8 cellular contexts compared by ENCODE assay signal in genomic region chr1:223712184-223712855, GRCh38. TPM values are rescaled to one million over a fixed set of nuclear protein-coding genes. Genes with fewer than 3 reads are reported as not detected.
DNase-seq lines count a peak whose midpoint lies in the region; ATAC-seq, FAIRE-seq and TF ChIP-seq lines count a peak whose summit lies in the region.

CAPN2 (plus strand) TSS chr1:223712539; CDS start chr1:223712641, 102 bp downstream.

- peak; percentile 58 for ATAC-seq in GM21717 (IDR thresholded peaks at IDR 0.05; ENCODE audit: unreplicated experiment)
- ATAC-seq in GM12878 = peak; percentile 81
- peak; percentile 93 to 94 (median 94) for ATAC-seq in psoas muscle

- H3K4me3 ChIP-seq in GM12878 (peak within 1 kb of the TSS; percentile 72), psoas muscle (peak within 1 kb of the TSS; percentile 89)

- H3K4me1 ChIP-seq in GM12878 (ENCODE audit: control insufficient read depth, insufficient read depth, low read length) (peaks cover 28% of the 10 kb centered on the region), psoas muscle (peaks cover 49% of the 10 kb centered on the region)

- H3K9ac ChIP-seq in GM12878 (ENCODE audit: control insufficient read depth, insufficient read depth, low read length) = peak within 1 kb of the TSS; percentile 68; the same call in 1 of the 2 replicates

- no peak for FAIRE-seq in GM12878 (lab: Jason Lieb, UNC)

- H3K27ac ChIP-seq in GM12878 (ENCODE audit: control insufficient read depth, insufficient read depth) = 0 out of 2 replicates have a peak within 1 kb of the TSS, but pooled peaks have one; percentile 44
- peak within 1 kb of the TSS; percentile 96 for H3K27ac ChIP-seq in psoas muscle

- whole genome bisulfite sequencing in GM12878 (ENCODE audit: insufficient coverage, insufficient replicate concordance, low lambda C conversion rate, missing lambda C conversion rate) = 1% methylated on average over 76 of the region's 76 CpGs
- WGBS in psoas muscle, 3 donors = 0% methylated on average over 44 to 76 of the region's 76 CpGs

- no TSS peak for BruUV-seq in GM12878 (replicated peaks; lab: Mats Ljungman, UMichigan)

- peak; percentile 72 for DNase-seq in G401 (ENCODE audit: low spot score)
- DNase-seq in KBM-7 = peak; percentile 58
- DNase-seq in T-helper 2 cell = peak; percentile 27 to 70 (median 47)
- DNase-seq in GM12878 (ENCODE audit: low read depth, low spot score) = no peak
- peak; percentile 93 for DNase-seq in hepatic stellate cell (ENCODE audit: low spot score)
- peak; percentile 91 to 94 for DNase-seq in psoas muscle
- no peak for DNase-seq in NCI-H2029 treated with DMSO at 0.1 percent for 48 hours (lab: John Stamatoyannopoulos, UW)

- CTCF ChIA-PET in GM12878 (lab: Yijun Ruan, JAX) = interaction anchor here (3.1 kb wide), 1 partner anchor 38 kb away, joined by 25 read pairs; no protein-coding TSS in a partner anchor

- H3K36me3 ChIP-seq in GM12878 (ENCODE audit: control insufficient read depth in 2 of 2, insufficient read depth in 2 of 2, low read length in 1 of 2) (no peaks in the 10 kb centered on the region), psoas muscle (ENCODE audit: insufficient read depth in 1 of 2, low read depth in 1 of 2) (peaks cover 0 to 7% of the 10 kb centered on the region in 2 donors)

- intact Hi-C loops in GM12878 (cut with micrococcal nuclease; ENCODE audit: unreplicated experiment) (loop anchor here (1.0 to 5.0 kb wide), 2 partner anchors 37 to 620 kb away; partner anchors contain the start of gene NVL), psoas muscle (cut with DNase I) (loop anchor here in 1 of 2 donors (1.0 kb wide), 1 partner anchor 37 kb away; no protein-coding TSS in a partner anchor)

- peak; percentile 45 for TF ChIP-seq RAD21 in GM12878 (IDR thresholded peaks at IDR 0.05; ENCODE audit: insufficient read depth, low read depth, low read length)

- no peak for TF ChIP-seq EP300 in GM12878 (IDR thresholded peaks at IDR 0.05; ENCODE audit: borderline replicate concordance in 1 of 2, control insufficient read depth in 1 of 2, low read depth in 2 of 2, low read length in 2 of 2)

- no peaks in the 10 kb centered on the region; the same call in 1 of the 2 replicates for H3K79me2 ChIP-seq in GM12878 (ENCODE audit: control insufficient read depth, insufficient read depth, low read length)

- in situ Hi-C loops in G401 (cut with HindIII; ENCODE audit: low sequenced_read_pairs) (no loop called here), KBM-7 (cut with MboI; ENCODE audit: low pct_unique_long_range_greater_than_20kb, low sequenced_read_pairs) (no loop called here), GM12878 (cut with MboI) (no loop called here)

- peak; percentile 46 to 71 (median 63); a peak in 5 of 6 replicates for TF ChIP-seq CTCF in GM12878 (IDR thresholded peaks at IDR 0.05 in 2 of 3, conservative IDR thresholded peaks at IDR 0.05 in 1 of 3; ENCODE audit: control insufficient read depth in 2 of 3, extremely low read depth in 1 of 3, insufficient read depth in 1 of 3, low read depth in 3 of 3, low read length in 3 of 3)
- TF ChIP-seq CTCF in psoas muscle (IDR thresholded peaks at IDR 0.05) = peak; percentile 81

- no peaks in the 10 kb centered on the region for H3K27me3 ChIP-seq in GM12878 (replicated peaks in 1 of 2; ENCODE audit: control insufficient read depth in 2 of 2, insufficient read depth in 2 of 2, low read length in 1 of 2)
- H3K27me3 ChIP-seq in psoas muscle (ENCODE audit: insufficient read depth in 3 of 3, low read length in 2 of 3) = no peaks in the 10 kb centered on the region

- RAD21 ChIA-PET in GM12878 (lab: Charles Lee; ENCODE audit: unreplicated experiment) = interaction anchor here (1.2 to 2.3 kb wide), 2 partner anchors 31 to 36 kb away, joined by 4 to 8 read pairs; no protein-coding TSS in a partner anchor

- POLR2A ChIA-PET in GM12878 (lab: Charles Lee) = no interaction called here

- H3K4me2 ChIP-seq in GM12878 (ENCODE audit: control insufficient read depth, insufficient read depth) = peak within 1 kb of the TSS; percentile 99

- peak within 1 kb of the TSS; percentile 76 for H2AFZ ChIP-seq in GM12878 (ENCODE audit: control insufficient read depth, low read depth, low read length)

- no peak for TF ChIP-seq POLR2A in GM12878 (IDR thresholded peaks at IDR 0.05; ENCODE audit: low read depth, low read length)

- H3K9me3 ChIP-seq in GM12878 (replicated peaks; ENCODE audit: control insufficient read depth, insufficient read depth, low read length) = no peaks in the 10 kb centered on the region
- H3K9me3 ChIP-seq in psoas muscle = no peaks in the 10 kb centered on the region

- SMC1A ChIA-PET in GM12878 (lab: Charles Lee; ENCODE audit: uncharacterized antibody, unreplicated experiment) = interaction anchor here (1.2 kb wide), 1 partner anchor 37 kb away, joined by 5 read pairs; no protein-coding TSS in a partner anchor

- H4K20me1 ChIP-seq in GM12878 (ENCODE audit: control insufficient read depth, insufficient read depth) = no peaks in the 10 kb centered on the region

TF ChIP-seq in GM12878, 131 proteins besides CTCF, POLR2A, EP300 and RAD21 (continues in another document):
- no peak for TF ChIP-seq BCL3 (IDR thresholded peaks at IDR 0.05; ENCODE audit: borderline replicate concordance, insufficient read depth, low read depth, low read length, poor library complexity, severe bottlenecking)
- peak; percentile 76 for TF ChIP-seq DPF2 (IDR thresholded peaks at IDR 0.05)
- TF ChIP-seq NKRF (conservative IDR thresholded peaks at IDR 0.05) = peak; percentile 41; the same call in 1 of the 2 replicates

RNA-seq across cellular contexts. Expression of gene CAPN2, which starts in this region (rescaled TPM):
- total RNA-seq in G401 (2014; rRNA removed; shearing (Covaris generic)) = 170 and 181 TPM in 2 replicates
- total RNA-seq in GM12878 (2013; cell fraction: nucleolus; rRNA removed) = 0.93 and 1.9 TPM in 2 replicates
- total RNA-seq in GM12878 (2014; rRNA removed) (12.2 and 16.3 TPM in 2 replicates), GM12878 (2014; rRNA removed; fragmentation: Illumina TruSeq; extraction: Trizol) (17.6 and 18.2 TPM in 2 replicates), GM12878 (2021) (17.9 and 18.9 TPM in 2 replicates), psoas muscle (100 to 1,000 TPM in 3 of 4 donors, 10 to 100 TPM in 1; 77.1 to 151 (median 105) TPM)
- polyA plus RNA-seq in GM12878 (2011; ENCODE audit: low read depth) = 12.0 TPM
- polyA plus RNA-seq in GM12878 (2011; rRNA removed) (9.3 and 10.4 TPM in 2 replicates), GM12878 (2014; fragmentation: Illumina TruSeq; extraction: Trizol) (17.7 and 18.0 TPM in 2 replicates), GM12878 (2014; fragmentation: Nextera tagmentation; extraction: Ambion mirVana) (1 to 10 TPM; 6.0 to 8.2 TPM), GM12878 (2014; rRNA removed) (21.4 and 26.4 TPM in 2 replicates), GM12878 (2016; fragmentation: Nextera tagmentation; extraction: Ambion mirVana) (10 to 100 TPM; 15.7 to 16.9 TPM), psoas muscle (100 to 1,000 TPM in 1 of 3 donors, 10 to 100 TPM in 2; 47.6 to 157 (median 73.2) TPM)
- 5.4 and 6.3 TPM in 2 replicates for polyA plus RNA-seq in GM12878 (2011; cell fraction: cytosol; rRNA removed)
- polyA plus RNA-seq in GM12878 (2011; cell fraction: nucleus; rRNA removed) = 20.0 and 22.4 TPM in 2 replicates
- 4.8 and 9.3 TPM in 2 replicates for polyA plus RNA-seq in GM12878 (2012)
- 8.2 and 10.8 TPM in 2 replicates for polyA minus RNA-seq in GM12878 (2011; rRNA and poly(A)+ RNA removed)
- polyA minus RNA-seq in GM12878 (2011; cell fraction: cytosol; rRNA and poly(A)+ RNA removed) = 3.5 and 4.8 TPM in 2 replicates
- 4.1 and 9.7 TPM in 2 replicates for polyA minus RNA-seq in GM12878 (2011; cell fraction: nucleus; rRNA and poly(A)+ RNA removed)

Comparison
In these comparisons a context has a peak if more than half of its experiments do, and no peak if none do; other contexts are left out.
1. DNase-seq: peak in G401 (single experiment), KBM-7 (single experiment), T-helper 2 cell (5 of 5), hepatic stellate cell (single experiment) and psoas muscle (2 of 2); none in GM12878 (single experiment) and NCI-H2029 treated with DMSO at 0.1 percent for 48 hours (single experiment).
2. Peak in every context shown above with its lines, with median percentiles within 50 percentile points of each other: ATAC-seq.